In the genomic region with DNA sequence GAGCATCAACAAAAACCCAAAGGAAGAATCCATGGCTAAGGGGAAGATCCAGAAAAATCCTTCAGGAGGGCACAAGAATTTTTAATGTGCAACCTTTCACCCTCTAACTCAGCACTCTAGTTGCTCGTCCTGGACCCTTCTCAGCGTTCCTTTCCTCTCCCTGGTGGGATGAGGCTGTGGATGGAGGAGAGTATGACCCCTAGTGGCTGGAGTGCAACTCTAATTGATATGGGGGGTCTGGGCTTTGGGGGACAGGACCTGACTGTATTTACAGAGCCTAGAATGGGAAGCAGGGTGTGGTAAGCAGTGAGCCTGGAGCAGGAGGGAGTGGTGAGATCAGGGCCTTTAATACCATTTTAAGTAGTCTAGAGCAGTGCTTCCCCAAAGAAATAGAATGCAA, we compare ENCODE assay signal across 9 cellular contexts.
DNase-seq lines count a peak whose midpoint lies in the region; ATAC-seq and TF ChIP-seq lines count a peak whose summit lies in the region.
"Had no signal": no experiment of that assay in that cellular context is flagged by ENCODE, and none has a peak within 500 bp of the region (broad histone marks: within the 10 kb centered on the region; RNA-seq: fewer than 3 reads in every experiment).

No MANE protein-coding gene starts in this region.

- H4K20me1 ChIP-seq in Karpas-422 (ENCODE audit: insufficient read depth, low read depth, low read length): no peaks in the 10 kb centered on the region

- H3K27ac Mint-ChIP-seq in naive thymus-derived CD8-positive, alpha-beta T cell: peak overlapping the region in 6 of 10 donors; percentile 6 to 67 (median 33)

- no peaks in the 10 kb centered on the region for H3K36me3 ChIP-seq in GM06990 (ENCODE audit: control insufficient read depth, insufficient read depth, low read length)
- no peaks in the 10 kb centered on the region for H3K36me3 ChIP-seq in Karpas-422 (ENCODE audit: insufficient read depth, low read length)
- H3K36me3 ChIP-seq in left lung: no peaks in the 10 kb centered on the region

- H3K27ac ChIP-seq in Karpas-422 (ENCODE audit: low read length) (no peak overlapping the region), left lung (no peak overlapping the region)

- H3K9me3 ChIP-seq in Karpas-422 (ENCODE audit: low read length) (no peaks in the 10 kb centered on the region), left lung (no peaks in the 10 kb centered on the region)

- POLR2A ChIA-PET in naive thymus-derived CD8-positive, alpha-beta T cell (lab: Charles Lee): interaction anchor here (1.4 to 1.5 kb wide), 2 partner anchors 13 to 26 kb away, joined by 3 to 5 read pairs; no protein-coding TSS in a partner anchor

- peak overlapping the region in 2 of 10 donors; percentile 11 to 19 for H3K4me3 Mint-ChIP-seq in naive thymus-derived CD8-positive, alpha-beta T cell

- ATAC-seq in naive thymus-derived CD8-positive, alpha-beta T cell: peak; percentile 50 to 53
- no peak for ATAC-seq in left lung

- H3K4me1 Mint-ChIP-seq in naive thymus-derived CD8-positive, alpha-beta T cell: peaks cover 22 to 47% (median 28%) of the 10 kb centered on the region in 4 donors

- H3K27me3 Mint-ChIP-seq in naive thymus-derived CD8-positive, alpha-beta T cell: no peaks in the 10 kb centered on the region

- TF ChIP-seq CTCF in GM06990 (IDR thresholded peaks at IDR 0.05; ENCODE audit: insufficient read depth, low read length, poor library complexity, severe bottlenecking): peak; percentile 69
- TF ChIP-seq CTCF in left lung (IDR thresholded peaks at IDR 0.05): peak in 1 of 2 donors; percentile 15

- intact Hi-C loops in left lung (cut with DNase I): no loop called here

- DNase-seq in GM06990 (ENCODE audit: extremely low read depth, insufficient read length) (no peak), Karpas-422 (peak; percentile 47), dermis blood vessel endothelial cell (peak; percentile 37), SHP77 (lab: John Stamatoyannopoulos, UW) (no peak), left lung (no peak), NCI-H1694 treated with DMSO at 0.1 percent for 48 hours (lab: John Stamatoyannopoulos, UW) (no peak)
- DNase-seq in naive thymus-derived CD8-positive, alpha-beta T cell: peak in 2 of 10 donors; percentile 25 to 33
- no peak for DNase-seq in activated CD4-positive, alpha-beta T cell treated with anti-CD3 and anti-CD28 coated beads, Interleukin-2, amount 50 U/mL, for 48 hours
- DNase-seq: activated naive CD4-positive, alpha-beta T cell had no signal

- no peak overlapping the region for H3K4me3 ChIP-seq in GM06990 (replicated peaks; ENCODE audit: low read depth, low read length)
- no peak overlapping the region for H3K4me3 ChIP-seq in Karpas-422 (ENCODE audit: low read length)
- H3K4me3 ChIP-seq in left lung: no peak overlapping the region

- H3K9ac ChIP-seq in Karpas-422 (ENCODE audit: low read length): no peak overlapping the region

- H3K27me3 ChIP-seq in GM06990 (replicated peaks; ENCODE audit: control insufficient read depth, insufficient read depth, low read length) (no peaks in the 10 kb centered on the region; the same call in 1 of the 2 replicates), Karpas-422 (ENCODE audit: low read length) (no peaks in the 10 kb centered on the region), left lung (no peaks in the 10 kb centered on the region)

- no peaks in the 10 kb centered on the region for H3K79me2 ChIP-seq in Karpas-422 (ENCODE audit: low read length)

- H3K9me3 Mint-ChIP-seq in naive thymus-derived CD8-positive, alpha-beta T cell: no peaks in the 10 kb centered on the region

- H3K9me2 ChIP-seq in Karpas-422 (replicated peaks; ENCODE audit: insufficient read depth, low read length): no peaks in the 10 kb centered on the region

- no peaks in the 10 kb centered on the region for H3K36me3 Mint-ChIP-seq in naive thymus-derived CD8-positive, alpha-beta T cell

- H2AFZ ChIP-seq in Karpas-422 (ENCODE audit: low read length): no peak overlapping the region

- H3K4me1 ChIP-seq in Karpas-422 (ENCODE audit: low read length): peaks cover 9% of the 10 kb centered on the region
- H3K4me1 ChIP-seq in left lung: no peaks in the 10 kb centered on the region

- H3K4me2 ChIP-seq in Karpas-422 (ENCODE audit: low read depth, low read length, poor library complexity, severe bottlenecking): peak overlapping the region; percentile 8

Comparison
In these comparisons a context has a peak if more than half of its experiments do, and no peak if none do; other contexts are left out.
1. DNase-seq: peak in Karpas-422 (single experiment) and dermis blood vessel endothelial cell (single experiment); none in GM06990 (single experiment), SHP77 (0 of 2), left lung (0 of 2), NCI-H1694 treated with DMSO at 0.1 percent for 48 hours (single experiment) and activated CD4-positive, alpha-beta T cell treated with anti-CD3 and anti-CD28 coated beads, Interleukin-2, amount 50 U/mL, for 48 hours (0 of 2).